In genomic region chr6:53796451-53796780, GRCh38 we compare ENCODE assay signal across 8 cellular contexts. TPM values are rescaled to one million over a fixed set of nuclear protein-coding genes. Genes with fewer than 3 reads are reported as not detected.
DNase-seq lines count a peak whose midpoint lies in the region; ATAC-seq, FAIRE-seq and TF ChIP-seq lines count a peak whose summit lies in the region.

No MANE protein-coding gene starts in this region.

- 6 to 10% methylated on average over 3 of the region's 3 CpGs for WGBS in aorta, 2 donors

- H3K4me3 ChIP-seq in bronchial epithelial cell (ENCODE audit: low read depth, low read length) = peak overlapping the region; percentile 70
- peak overlapping the region; percentile 94 to 96 for H3K4me3 ChIP-seq in mucosa of rectum (ENCODE audit: low read length in 2 of 2)
- H3K4me3 ChIP-seq in aorta (ENCODE audit: low read length in 2 of 2) = peak overlapping the region; percentile 72 to 80

- peaks cover 11 to 34% of the 10 kb centered on the region in 2 donors for H3K4me1 ChIP-seq in mucosa of rectum (ENCODE audit: control insufficient read depth in 2 of 2, insufficient read depth in 2 of 2, low read length in 2 of 2)
- H3K4me1 ChIP-seq in aorta (ENCODE audit: control insufficient read depth in 1 of 2, insufficient read depth in 2 of 2, low read length in 2 of 2) = no peaks in the 10 kb centered on the region

- H3K27me3 ChIP-seq in bronchial epithelial cell (ENCODE audit: control insufficient read depth, insufficient read depth, low read length) (no peaks in the 10 kb centered on the region), mucosa of rectum (ENCODE audit: control insufficient read depth in 2 of 2, insufficient read depth in 2 of 2, low read length in 2 of 2) (no peaks in the 10 kb centered on the region), aorta (ENCODE audit: control insufficient read depth in 1 of 2, insufficient read depth in 2 of 2, low read length in 1 of 2) (no peaks in the 10 kb centered on the region)

- no peaks in the 10 kb centered on the region for H3K36me3 Mint-ChIP-seq in stimulated activated naive CD8-positive, alpha-beta T cell treated with anti-CD3 and anti-CD28 coated beads, Interleukin-15, Interleukin-2, amounts not matched to agents 100 ng/mL and 50 ng/mL, for 24 hours (ENCODE audit: low read depth)

- no peak for ATAC-seq in stimulated activated naive CD8-positive, alpha-beta T cell treated with anti-CD3 and anti-CD28 coated beads, Interleukin-15, Interleukin-2, amounts not matched to agents 100 U/mL and 50 U/mL, for 24 hours
- ATAC-seq in aorta (ENCODE audit: low FRiP score) (no peak), HG03039 (IDR thresholded peaks at IDR 0.05; ENCODE audit: unreplicated experiment) (no peak)

- H3K27ac ChIP-seq in mucosa of rectum (ENCODE audit: low read depth in 2 of 2, low read length in 2 of 2) (peak overlapping the region; percentile 73 to 83), aorta (ENCODE audit: low read depth in 1 of 2, low read length in 2 of 2) (peak overlapping the region; percentile 19 to 65)

- no peak overlapping the region for H3K27ac Mint-ChIP-seq in stimulated activated naive CD8-positive, alpha-beta T cell treated with anti-CD3 and anti-CD28 coated beads, Interleukin-15, Interleukin-2, amounts not matched to agents 100 ng/mL and 50 ng/mL, for 24 hours

- H3K9me3 ChIP-seq in mucosa of rectum (ENCODE audit: control insufficient read depth in 2 of 2, low read length in 2 of 2) (no peaks in the 10 kb centered on the region), aorta (ENCODE audit: control insufficient read depth, low read length) (no peaks in the 10 kb centered on the region)

- H3K4me1 Mint-ChIP-seq in stimulated activated naive CD8-positive, alpha-beta T cell treated with anti-CD3 and anti-CD28 coated beads, Interleukin-15, Interleukin-2, amounts not matched to agents 100 ng/mL and 50 ng/mL, for 24 hours (ENCODE audit: low read depth) = peaks cover 25% of the 10 kb centered on the region

- H3K36me3 ChIP-seq in bronchial epithelial cell (ENCODE audit: control insufficient read depth, insufficient read depth, low read length) (no peaks in the 10 kb centered on the region), mucosa of rectum (ENCODE audit: control insufficient read depth in 2 of 2, insufficient read depth in 2 of 2, low read length in 2 of 2) (no peaks in the 10 kb centered on the region), aorta (ENCODE audit: control insufficient read depth in 1 of 2, insufficient read depth in 2 of 2, low read length in 1 of 2) (no peaks in the 10 kb centered on the region)

- peak overlapping the region; percentile 94 for H3K4me3 Mint-ChIP-seq in stimulated activated naive CD8-positive, alpha-beta T cell treated with anti-CD3 and anti-CD28 coated beads, Interleukin-15, Interleukin-2, amounts not matched to agents 100 ng/mL and 50 ng/mL, for 24 hours

- TF ChIP-seq CTCF in bronchial epithelial cell (IDR thresholded peaks at IDR 0.05; ENCODE audit: insufficient read depth, low read length, severe bottlenecking) = no peak

- DNase-seq in stimulated activated naive CD8-positive, alpha-beta T cell treated with anti-CD3 and anti-CD28 coated beads, Interleukin-15, Interleukin-2, amounts not matched to agents 100 U/mL and 50 U/mL, for 24 hours = no peak
- DNase-seq in bronchial epithelial cell (ENCODE audit: low read depth) = peak; percentile 63
- no peak for DNase-seq in aorta
- no peak for DNase-seq in T1000 (lab: John Stamatoyannopoulos, UW)
- no peak for DNase-seq in amygdala (lab: John Stamatoyannopoulos, UW)

- H3K9ac ChIP-seq in mucosa of rectum (ENCODE audit: low read depth in 1 of 2, low read length in 2 of 2) = peak overlapping the region in 1 of 2 donors; percentile 83

- no peaks in the 10 kb centered on the region for H3K9me3 Mint-ChIP-seq in stimulated activated naive CD8-positive, alpha-beta T cell treated with anti-CD3 and anti-CD28 coated beads, Interleukin-15, Interleukin-2, amounts not matched to agents 100 ng/mL and 50 ng/mL, for 24 hours

- no peak for FAIRE-seq in bronchial epithelial cell (lab: Jason Lieb, UNC)

- intact Hi-C loops in aorta (cut with DNase I) = loop anchor here (5.0 to 10.0 kb wide), 3 partner anchors 41 to 252 kb away; partner anchors contain the start of gene GCLC (in 1 of the 2)

- H3K27me3 Mint-ChIP-seq in stimulated activated naive CD8-positive, alpha-beta T cell treated with anti-CD3 and anti-CD28 coated beads, Interleukin-15, Interleukin-2, amounts not matched to agents 100 ng/mL and 50 ng/mL, for 24 hours = peaks cover 25% of the 10 kb centered on the region

RNA-seq across cellular contexts. Expression of gene LRRC1, which starts 1.6 kb away (rescaled TPM):
- total RNA-seq in bronchial epithelial cell (19.7 and 22.9 TPM in 2 replicates), aorta (10 to 100 TPM; 25.3 to 25.4 TPM)
- 1 to 10 TPM; 5.5 to 6.3 TPM for polyA plus RNA-seq in aorta
